Comparison of ENCODE assay signal across 1 cellular context in genomic region chr15:40084657-40085056, GRCh38.
TF ChIP-seq lines count a peak whose summit lies in the region.

No MANE protein-coding gene starts in this region.

TF ChIP-seq in SK-N-SH, 30 proteins besides CTCF, POLR2A, EP300 and RAD21 (continued from another document):
- no peak for TF ChIP-seq REST (IDR thresholded peaks at IDR 0.05; ENCODE audit: low read depth, low read length)
- TF ChIP-seq RFX5 (IDR thresholded peaks at IDR 0.05; ENCODE audit: low read length), result no peak
- no peak for TF ChIP-seq TEAD4 (IDR thresholded peaks at IDR 0.05; ENCODE audit: borderline replicate concordance, insufficient read depth)
- no peak for TF ChIP-seq JUND (IDR thresholded peaks at IDR 0.05)
- TF ChIP-seq CHD2 (IDR thresholded peaks at IDR 0.05; ENCODE audit: low read length, partially characterized antibody), result no peak
- TF ChIP-seq TAF1 (IDR thresholded peaks at IDR 0.05; ENCODE audit: borderline replicate concordance, low read depth, low read length), result no peak
- TF ChIP-seq GATA2 (CRISPR knock-in tag; IDR thresholded peaks at IDR 0.05), result no peak
- TF ChIP-seq RXRA (IDR thresholded peaks at IDR 0.05; ENCODE audit: borderline replicate concordance, low read depth), result no peak
- TF ChIP-seq PBX3 (IDR thresholded peaks at IDR 0.05), result no peak
- TF ChIP-seq TCF12 (IDR thresholded peaks at IDR 0.05), result no peak
- TF ChIP-seq FOSL2 (IDR thresholded peaks at IDR 0.05; ENCODE audit: borderline replicate concordance, low read depth), result no peak
- no peak for TF ChIP-seq USF2 (IDR thresholded peaks at IDR 0.05; ENCODE audit: borderline replicate concordance, low read depth, low read length)
